ENCODE assay signal across 33 cellular contexts in the genomic region with DNA sequence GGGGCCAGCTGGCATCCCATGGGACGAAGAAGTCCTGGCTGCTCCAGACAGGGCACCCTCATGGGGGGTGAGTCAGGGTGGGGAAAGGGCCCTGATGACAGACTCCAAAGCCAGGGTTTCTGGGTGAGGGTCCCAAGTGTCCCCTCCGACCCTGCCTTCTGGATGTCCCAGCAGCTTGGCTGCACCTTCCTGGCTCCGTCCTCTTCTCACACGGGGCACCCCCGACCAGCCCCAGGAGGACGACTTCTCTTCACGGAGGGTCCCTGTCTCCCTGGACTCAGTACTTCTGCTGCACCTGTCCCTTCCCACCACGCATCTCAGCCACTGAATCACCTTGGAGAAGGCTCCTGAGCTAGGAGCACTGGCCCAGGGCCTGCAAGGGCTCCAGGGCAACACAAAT. TPM values are rescaled to one million over a fixed set of nuclear protein-coding genes. Genes with fewer than 3 reads are reported as not detected.
"Had no signal": no experiment of that assay in that cellular context is flagged by ENCODE, and none has a peak within 500 bp of the region (broad histone marks: within the 10 kb centered on the region; RNA-seq: fewer than 3 reads in every experiment).

No MANE protein-coding gene starts in this region.

- H3K27ac ChIP-seq: ascending aorta, cardiac muscle cell, WERI-Rb-1 had no signal

- H3K4me1 ChIP-seq: ascending aorta had no signal

- DNase-seq: activated CD4-positive, alpha-beta memory T cell treated with anti-CD3 and anti-CD28 coated beads, Interleukin-2, amount 10 ng/mL, durations not matched to agents 7 days and 5 days; activated CD4-positive, alpha-beta T cell treated with anti-CD3 and anti-CD28 coated beads for 1 hour; activated CD4-positive, alpha-beta T cell treated with anti-CD3 and anti-CD28 coated beads for 36 hours; activated CD4-positive, alpha-beta T cell treated with anti-CD3 and anti-CD28 coated beads for 48 hours; activated CD4-positive, alpha-beta T cell treated with anti-CD3 and anti-CD28 coated beads, Interleukin-2, amount 10 ng/mL, durations not matched to agents 7 days and 5 days; activated CD4-positive, alpha-beta T cell treated with anti-CD3 and anti-CD28 coated beads, Interleukin-2, amount 50 U/mL, for 48 hours; activated CD4-positive, CD25-positive, alpha-beta regulatory T cell; activated CD8-positive, alpha-beta memory T cell treated with anti-CD3 and anti-CD28 coated beads for 24 hours; activated CD8-positive, alpha-beta memory T cell treated with anti-CD3 and anti-CD28 coated beads, Interleukin-2, amount 10 ng/mL, durations not matched to agents 7 days and 5 days; activated CD8-positive, alpha-beta memory T cell treated with anti-CD3 and anti-CD28 coated beads, Interleukin-2, amount 50 U/mL, for 48 hours; activated effector memory CD4-positive, alpha-beta T cell treated with Interleukin-2 at 50 U/mL for 16 hours; activated gamma-delta T cell; activated naive CD4-positive, alpha-beta T cell treated with anti-CD3 and anti-CD28 coated beads, Interleukin-2, amount 10 ng/mL, durations not matched to agents 7 days and 5 days; activated naive CD4-positive, alpha-beta T cell treated with Interleukin-2 at 50 U/mL for 16 hours; activated naive CD8-positive, alpha-beta T cell treated with anti-CD3 and anti-CD28 coated beads, Interleukin-2, amount 10 ng/mL, durations not matched to agents 7 days and 5 days; activated naive CD8-positive, alpha-beta T cell treated with anti-CD3 and anti-CD28 coated beads, Interleukin-2, amount 50 U/mL, for 24 hours; activated T-cell treated with anti-CD3 and anti-CD28 coated beads, Interleukin-2, amount 50 U/mL, for 24 hours; activated T-cell treated with anti-CD3 and anti-CD28 coated beads, Interleukin-2, amount 50 U/mL, for 48 hours; amygdala; anterior cingulate cortex; caudate nucleus; cerebellar nuclear complex; T-helper 1 cell; T-helper 2 cell; T-helper 9 cell; WERI-Rb-1 had no signal

- ATAC-seq: activated CD4-positive, alpha-beta T cell treated with anti-CD3 and anti-CD28 coated beads for 36 hours; activated CD4-positive, CD25-positive, alpha-beta regulatory T cell treated with anti-CD3 and anti-CD28 coated beads, Interleukin-2, amount 50 U/mL, for 24 hours; activated CD8-positive, alpha-beta memory T cell treated with anti-CD3 and anti-CD28 coated beads, Interleukin-2, amount 10 ng/mL, durations not matched to agents 7 days and 5 days; activated naive CD8-positive, alpha-beta T cell treated with anti-CD3 and anti-CD28 coated beads, Interleukin-2, amount 50 U/mL, for 24 hours; WTC11 had no signal

- FAIRE-seq: bronchial epithelial cell, TTC549 had no signal

- H3K9me3 ChIP-seq: ascending aorta had no signal

- H3K4me3 ChIP-seq: ascending aorta, cardiac muscle cell had no signal

- H3K27me3 ChIP-seq: ascending aorta, cardiac muscle cell had no signal

RNA-seq across cellular contexts. Expression of a gene that starts 33.5 kb away (rescaled TPM):
- total RNA-seq: activated CD8-positive, alpha-beta memory T cell treated with anti-CD3 and anti-CD28 coated beads, Interleukin-2, amount 10 ng/mL, durations not matched to agents 7 days and 5 days; activated naive CD8-positive, alpha-beta T cell treated with anti-CD3 and anti-CD28 coated beads, Interleukin-2, amount 10 ng/mL, durations not matched to agents 7 days and 5 days; activated T-helper 2 cell treated with anti-CD3 and anti-CD28 coated beads, Interferon-gamma antibody, Interleukin-2, Interleukin-4, amounts not matched to agents 10 μg/mL and 5 μg/mL and 100 μg/mL, durations not matched to agents 14 hours and 24 hours and 36 hours had no signal
- polyA plus RNA-seq: cardiac muscle cell had no signal
